ENCODE assay signal across 9 cellular contexts in genomic region chr2:74530239-74531161, GRCh38. TPM values are rescaled to one million over a fixed set of nuclear protein-coding genes. Genes with fewer than 3 reads are reported as not detected.
DNase-seq lines count a peak whose midpoint lies in the region; ATAC-seq and TF ChIP-seq lines count a peak whose summit lies in the region.
"Had no signal": no experiment of that assay in that cellular context is flagged by ENCODE, and none has a peak within 500 bp of the region (broad histone marks: within the 10 kb centered on the region; RNA-seq: fewer than 3 reads in every experiment).

No MANE protein-coding gene starts in this region.

- no peaks in the 10 kb centered on the region for H3K9me3 Mint-ChIP-seq in activated naive CD4-positive, alpha-beta T cell treated with anti-CD3 and anti-CD28 coated beads, Interleukin-2, amount 50 U/mL, for 72 hours

- H3K36me3 ChIP-seq in OCI-LY3 (replicated peaks; ENCODE audit: low read depth, low read length) (peaks cover 48% of the 10 kb centered on the region), trophoblast cell (ENCODE audit: control insufficient read depth in 1 of 2, insufficient read depth in 2 of 2, low read length in 2 of 2) (peaks cover 32 to 42% of the 10 kb centered on the region in 2 experiments)

- H4K91ac ChIP-seq in trophoblast cell (ENCODE audit: low read depth, low read length) = peak overlapping the region; percentile 95

- peak overlapping the region; percentile 0 for H4K12ac ChIP-seq in trophoblast cell (ENCODE audit: low read depth, low read length)

- peak overlapping the region; percentile 73 for H3K4ac ChIP-seq in trophoblast cell (ENCODE audit: low read depth, low read length)

- H3K27me3 ChIP-seq in OCI-LY3 (ENCODE audit: low read depth, low read length) = no peaks in the 10 kb centered on the region
- H3K27me3 ChIP-seq in trophoblast cell (ENCODE audit: insufficient read depth, low read length) = no peaks in the 10 kb centered on the region

- 0 out of 2 replicates have a peak overlapping the region, but pooled peaks have one; percentile 49 for H2AFZ ChIP-seq in OCI-LY3 (ENCODE audit: low read depth, low read length)
- H2AFZ ChIP-seq in trophoblast cell (ENCODE audit: insufficient read depth, low read length, poor library complexity) = peak overlapping the region; percentile 93

- H3K27ac Mint-ChIP-seq in activated naive CD4-positive, alpha-beta T cell treated with anti-CD3 and anti-CD28 coated beads, Interleukin-2, amount 50 U/mL, for 72 hours = peak overlapping the region; percentile 6 to 98

- peak overlapping the region; percentile 69 for H2BK5ac ChIP-seq in trophoblast cell (ENCODE audit: low read depth, low read length, poor library complexity)

- H3K23ac ChIP-seq in trophoblast cell (ENCODE audit: low read length) = no peak overlapping the region

- H3K4me2 ChIP-seq in OCI-LY3 (ENCODE audit: low read length) = peak overlapping the region; percentile 100
- peak overlapping the region; percentile 59 for H3K4me2 ChIP-seq in trophoblast cell (ENCODE audit: low read length)

- H3K79me1 ChIP-seq in trophoblast cell (ENCODE audit: low read length) = peaks cover 11% of the 10 kb centered on the region

- H4K20me1 ChIP-seq in OCI-LY3 (ENCODE audit: insufficient read depth, low read length) = no peaks in the 10 kb centered on the region; the same call in 1 of the 2 replicates

- H3K18ac ChIP-seq in trophoblast cell (ENCODE audit: low read length) = peak overlapping the region; percentile 94

- ATAC-seq in HG02798 (IDR thresholded peaks at IDR 0.05; ENCODE audit: poor library complexity, unreplicated experiment) (peak; percentile 31), GM19328 (IDR thresholded peaks at IDR 0.05; ENCODE audit: unreplicated experiment) (no peak)
- ATAC-seq in activated naive CD4-positive, alpha-beta T cell treated with anti-CD3 and anti-CD28 coated beads, Interleukin-2, amount 50 U/mL, for 72 hours = peak; percentile 23 to 77

- peak overlapping the region; percentile 38 for H2AK5ac ChIP-seq in trophoblast cell (ENCODE audit: low read length)

- H3K79me2 ChIP-seq in OCI-LY3 (ENCODE audit: low read length) (peaks cover 48% of the 10 kb centered on the region), trophoblast cell (ENCODE audit: control insufficient read depth, insufficient read depth, low read length, poor library complexity) (peaks cover 13% of the 10 kb centered on the region)

- H3K9ac ChIP-seq in OCI-LY3 (ENCODE audit: low read length) (peak overlapping the region; percentile 98), trophoblast cell (ENCODE audit: low read length) (peak overlapping the region; percentile 85)

- H3K27ac ChIP-seq in OCI-LY3 (ENCODE audit: low read length) = peak overlapping the region; percentile 95
- H3K27ac ChIP-seq in trophoblast cell (ENCODE audit: low read depth, low read length) = no peak overlapping the region

- intact Hi-C loops in cardiac septum (cut with DNase I) = loop anchor here (2.0 to 10.0 kb wide), 2 partner anchors 18 to 706 kb away; partner anchors contain the start of gene STAMBP

- peak overlapping the region; percentile 93 for H4K8ac ChIP-seq in trophoblast cell (ENCODE audit: low read depth, low read length)

- H3K4me3 ChIP-seq in OCI-LY3 (ENCODE audit: low read length) = peak overlapping the region; percentile 99
- peak overlapping the region; percentile 84 for H3K4me3 ChIP-seq in trophoblast cell (ENCODE audit: low read depth, low read length)

- peak; percentile 14 for DNase-seq in NCI-H345 (lab: John Stamatoyannopoulos, UW)
- no peak for DNase-seq in NCI-H345 treated with DMSO at 0.1 percent for 48 hours (lab: John Stamatoyannopoulos, UW; ENCODE audit: unreplicated experiment)
- peak; percentile 40 to 87 for DNase-seq in activated naive CD4-positive, alpha-beta T cell treated with anti-CD3 and anti-CD28 coated beads, Interleukin-2, amount 50 U/mL, for 72 hours (ENCODE audit: low spot score in 2 of 2)
- peak; percentile 75 for DNase-seq in cardiac septum (ENCODE audit: low spot score)
- peak; percentile 20 to 38 for DNase-seq in trophoblast cell

- H2BK120ac ChIP-seq in trophoblast cell (ENCODE audit: insufficient read depth, low read length, poor library complexity) = peak overlapping the region; percentile 69

- H3K9me3 ChIP-seq in OCI-LY3 (ENCODE audit: insufficient read depth, low read length) (no peaks in the 10 kb centered on the region), trophoblast cell (ENCODE audit: insufficient read depth, low read depth, low read length) (no peaks in the 10 kb centered on the region)

- H3K4me1 ChIP-seq in OCI-LY3 (ENCODE audit: low read length) = peaks cover 44% of the 10 kb centered on the region
- H3K4me1 ChIP-seq in trophoblast cell (ENCODE audit: control insufficient read depth in 1 of 2, insufficient read depth in 2 of 2, low read length in 2 of 2) = peaks cover 9 to 13% of the 10 kb centered on the region in 2 experiments

- peak overlapping the region; percentile 88 for H3K14ac ChIP-seq in trophoblast cell (ENCODE audit: low read length)

- WGBS in trophoblast cell (ENCODE audit: extremely low coverage, insufficient coverage, insufficient read length) = no CpG with 5 or more reads among the region's 54 CpGs

- peaks cover 44 to 48% of the 10 kb centered on the region in 2 donors for H3K36me3 Mint-ChIP-seq in activated naive CD4-positive, alpha-beta T cell treated with anti-CD3 and anti-CD28 coated beads, Interleukin-2, amount 50 U/mL, for 72 hours

- TF ChIP-seq CTCF in OCI-LY3 (IDR thresholded peaks at IDR 0.05; ENCODE audit: low read depth, low read length) = no peak

- peak overlapping the region; percentile 7 for H2BK12ac ChIP-seq in trophoblast cell (ENCODE audit: low read length)

RNA-seq across cellular contexts. Expression of gene HTRA2, which starts 0.8 kb away (rescaled TPM):
- total RNA-seq in activated naive CD4-positive, alpha-beta T cell treated with anti-CD3 and anti-CD28 coated beads, Interleukin-2, amount 50 U/mL, for 72 hours = 10 to 100 TPM; 57.5 to 84.4 TPM
- 25.0 TPM for total RNA-seq in cardiac septum
- 26.2 and 27.9 TPM in 2 replicates for polyA plus RNA-seq in trophoblast cell (2013)

RNA-seq across cellular contexts. Expression of gene AUP1, which starts 1.0 kb away (rescaled TPM):
- total RNA-seq in activated naive CD4-positive, alpha-beta T cell treated with anti-CD3 and anti-CD28 coated beads, Interleukin-2, amount 50 U/mL, for 72 hours = 10 to 100 TPM; 42.3 to 97.1 TPM
- total RNA-seq in cardiac septum = 50.0 TPM
- 103 and 107 TPM in 2 replicates for polyA plus RNA-seq in trophoblast cell (2013)

RNA-seq across cellular contexts. Expression of gene DQX1, which starts 4.5 kb away (rescaled TPM):
- 1 to 10 TPM in 1 of 2 donors, under 1 TPM in 1; 0.29 to 2.3 TPM for total RNA-seq in activated naive CD4-positive, alpha-beta T cell treated with anti-CD3 and anti-CD28 coated beads, Interleukin-2, amount 50 U/mL, for 72 hours
- total RNA-seq in cardiac septum = not detected
- polyA plus RNA-seq in trophoblast cell (2013) = 0.68 and 0.85 TPM in 2 replicates
- total RNA-seq: pulmonary artery endothelial cell had no signal

RNA-seq across cellular contexts. Expression of gene TLX2, which starts 16.2 kb away (rescaled TPM):
- total RNA-seq in activated naive CD4-positive, alpha-beta T cell treated with anti-CD3 and anti-CD28 coated beads, Interleukin-2, amount 50 U/mL, for 72 hours = under 1 TPM; 0.19 to 0.25 TPM
- not detected for total RNA-seq in cardiac septum
- not detected in 2 replicates for polyA plus RNA-seq in trophoblast cell (2013)
- total RNA-seq: pulmonary artery endothelial cell had no signal

RNA-seq across cellular contexts. Expression of gene PCGF1, which starts 23.0 kb away (rescaled TPM):
- 10 to 100 TPM; 26.2 to 39.9 TPM for total RNA-seq in activated naive CD4-positive, alpha-beta T cell treated with anti-CD3 and anti-CD28 coated beads, Interleukin-2, amount 50 U/mL, for 72 hours
- total RNA-seq in cardiac septum = 11.4 TPM
- 11.2 and 11.5 TPM in 2 replicates for polyA plus RNA-seq in trophoblast cell (2013)
